17 cellular contexts compared by ENCODE assay signal in genomic region chr9:107847977-107848376, GRCh38.
DNase-seq lines count a peak whose midpoint lies in the region; ATAC-seq and TF ChIP-seq lines count a peak whose summit lies in the region.
"Had no signal": no experiment of that assay in that cellular context is flagged by ENCODE, and none has a peak within 500 bp of the region (broad histone marks: within the 10 kb centered on the region; RNA-seq: fewer than 3 reads in every experiment).

No MANE protein-coding gene starts in this region.

- H3K27ac ChIP-seq in left ventricle myocardium inferior (replicated peaks) = peak overlapping the region; percentile 36
- H3K27ac ChIP-seq in mesenchymal stem cell (ENCODE audit: low read length, poor library complexity, severe bottlenecking) = no peak overlapping the region
- no peak overlapping the region for H3K27ac ChIP-seq in neuronal stem cell (replicated peaks; ENCODE audit: low read length)
- H3K27ac ChIP-seq: KMS-11, Peyer's patch, prostate gland had no signal

- H3K27me3 ChIP-seq in left ventricle myocardium inferior (ENCODE audit: low read depth) (no peaks in the 10 kb centered on the region), mesenchymal stem cell (ENCODE audit: control insufficient read depth in 1 of 2, insufficient read depth in 1 of 2, low read length in 2 of 2) (no peaks in the 10 kb centered on the region), neuronal stem cell (ENCODE audit: control insufficient read depth in 3 of 3, insufficient read depth in 3 of 3, low read depth in 1 of 3, low read length in 3 of 3) (peaks cover 0 to 2% (median 0%) of the 10 kb centered on the region in 3 experiments)
- H3K27me3 ChIP-seq: Peyer's patch had no signal

- H3K4me1 ChIP-seq in left ventricle myocardium inferior (no peaks in the 10 kb centered on the region), mesenchymal stem cell (ENCODE audit: control insufficient read depth, insufficient read depth, low read depth, low read length) (no peaks in the 10 kb centered on the region), neuronal stem cell (ENCODE audit: control insufficient read depth in 2 of 2, insufficient read depth in 1 of 2, low read depth in 1 of 2, low read length in 2 of 2) (peaks cover 0 to 2% of the 10 kb centered on the region in 2 donors)
- H3K4me1 ChIP-seq: Caco-2, Peyer's patch, prostate gland had no signal

- no peak overlapping the region for H2BK12ac ChIP-seq in mesenchymal stem cell (ENCODE audit: low read length in 2 of 2)
- no peak overlapping the region for H2BK12ac ChIP-seq in neuronal stem cell (ENCODE audit: low read length)

- no peaks in the 10 kb centered on the region for H3K79me1 ChIP-seq in mesenchymal stem cell (replicated peaks; ENCODE audit: low read length, poor library complexity, severe bottlenecking)
- no peaks in the 10 kb centered on the region for H3K79me1 ChIP-seq in neuronal stem cell (ENCODE audit: low read depth, low read length)

- H3K14ac ChIP-seq in mesenchymal stem cell (ENCODE audit: low read length in 2 of 2) (no peak overlapping the region), neuronal stem cell (ENCODE audit: low read length) (no peak overlapping the region)

- no peak overlapping the region for H3K4me3 ChIP-seq in left ventricle myocardium inferior
- no peak overlapping the region for H3K4me3 ChIP-seq in cardiac fibroblast (replicated peaks in 1 of 2; ENCODE audit: low read depth in 2 of 2, low read length in 2 of 2)
- H3K4me3 ChIP-seq in mesenchymal stem cell (ENCODE audit: insufficient read depth in 1 of 2, low read depth in 1 of 2, low read length in 2 of 2) = no peak overlapping the region
- H3K4me3 ChIP-seq in neuronal stem cell (ENCODE audit: low read length in 2 of 2) = no peak overlapping the region
- H3K4me3 ChIP-seq: Peyer's patch, prostate gland had no signal

- H2BK120ac ChIP-seq in mesenchymal stem cell (ENCODE audit: low read depth, low read length) (no peak overlapping the region), neuronal stem cell (ENCODE audit: low read depth, low read length) (no peak overlapping the region)

- DNase-seq in left ventricle myocardium inferior = no peak
- no peak for DNase-seq in left ventricle myocardium superior
- DNase-seq in cardiac fibroblast (ENCODE audit: low read depth in 2 of 2) = peak; percentile 44 to 56
- no peak for DNase-seq in mesenchymal stem cell
- DNase-seq in germinal center (ENCODE audit: low spot score) = no peak
- DNase-seq in neuronal stem cell (ENCODE audit: low spot score) = no peak
- no peak for DNase-seq in Ammon's horn (ENCODE audit: low spot score)
- no peak for DNase-seq in activated CD4-positive, alpha-beta T cell treated with anti-CD3 and anti-CD28 coated beads, Interleukin-2, amount 50 U/mL, for 48 hours
- DNase-seq: Caco-2, endodermal cell, kidney glomerular epithelial cell, NCI-H187, NCI-H774, Peyer's patch had no signal

- H3K18ac ChIP-seq in mesenchymal stem cell (ENCODE audit: low read depth in 1 of 2, low read length in 2 of 2) (no peak overlapping the region), neuronal stem cell (ENCODE audit: low read length) (no peak overlapping the region)

- H2BK5ac ChIP-seq in mesenchymal stem cell (ENCODE audit: low read depth, low read length, poor library complexity, severe bottlenecking) (no peak overlapping the region), neuronal stem cell (ENCODE audit: low read length) (no peak overlapping the region)

- H3K4me2 ChIP-seq in mesenchymal stem cell (ENCODE audit: low read length, poor library complexity, severe bottlenecking) (no peak overlapping the region), neuronal stem cell (ENCODE audit: insufficient read depth, low read length, poor library complexity, severe bottlenecking) (no peak overlapping the region)
- H3K4me2 ChIP-seq: KMS-11 had no signal

- peak overlapping the region; percentile 48 for H3K9ac ChIP-seq in mesenchymal stem cell (ENCODE audit: low read length)
- H3K9ac ChIP-seq in neuronal stem cell (ENCODE audit: low read depth, low read length, poor library complexity) = no peak overlapping the region
- H3K9ac ChIP-seq: KMS-11 had no signal

- no peak overlapping the region for H2AK5ac ChIP-seq in mesenchymal stem cell (ENCODE audit: low read length, severe bottlenecking)
- H2AK5ac ChIP-seq in neuronal stem cell (ENCODE audit: low read depth, low read length) = no peak overlapping the region

- no peak overlapping the region for H4K8ac ChIP-seq in mesenchymal stem cell (ENCODE audit: low read length)
- no peak overlapping the region for H4K8ac ChIP-seq in neuronal stem cell (ENCODE audit: low read depth, low read length)

- H2AFZ ChIP-seq in mesenchymal stem cell (ENCODE audit: low read depth, low read length) (no peak overlapping the region), neuronal stem cell (ENCODE audit: low read length) (no peak overlapping the region)

- H3K4ac ChIP-seq in mesenchymal stem cell (ENCODE audit: low read depth in 1 of 2, low read length in 2 of 2) (no peak overlapping the region), neuronal stem cell (ENCODE audit: low read length) (no peak overlapping the region)

- H3K36me3 ChIP-seq in left ventricle myocardium inferior = no peaks in the 10 kb centered on the region
- no peaks in the 10 kb centered on the region for H3K36me3 ChIP-seq in mesenchymal stem cell (ENCODE audit: control insufficient read depth in 1 of 2, insufficient read depth in 2 of 2, low read depth in 1 of 2, low read length in 2 of 2)
- H3K36me3 ChIP-seq in neuronal stem cell (replicated peaks in 1 of 2; ENCODE audit: control insufficient read depth in 2 of 2, insufficient read depth in 2 of 2, low read length in 2 of 2) = no peaks in the 10 kb centered on the region
- H3K36me3 ChIP-seq: Peyer's patch, prostate gland had no signal

- no peak for ATAC-seq in left ventricle myocardium superior
- ATAC-seq: WTC11 had no signal

- H3K23ac ChIP-seq in mesenchymal stem cell (ENCODE audit: low read length in 2 of 2) (no peak overlapping the region), neuronal stem cell (ENCODE audit: low read depth, low read length, poor library complexity) (no peak overlapping the region)

- H2BK15ac ChIP-seq in mesenchymal stem cell (ENCODE audit: low read depth, poor library complexity, severe bottlenecking) = no peak overlapping the region
- no peak overlapping the region for H2BK15ac ChIP-seq in neuronal stem cell (ENCODE audit: low read length)

- no peak overlapping the region for H4K91ac ChIP-seq in mesenchymal stem cell (ENCODE audit: low read length)
- H4K91ac ChIP-seq in neuronal stem cell (ENCODE audit: low read depth, low read length, poor library complexity) = no peak overlapping the region

- TF ChIP-seq CTCF in left ventricle myocardium inferior (IDR thresholded peaks at IDR 0.05; ENCODE audit: borderline replicate concordance) = no peak
- TF ChIP-seq CTCF in cardiac fibroblast (IDR thresholded peaks at IDR 0.05; ENCODE audit: low read depth, low read length) = no peak

- intact Hi-C loops in left ventricle myocardium inferior (cut with micrococcal nuclease) (no loop called here), left ventricle myocardium superior (cut with micrococcal nuclease) (no loop called here)

- H3K9me3 ChIP-seq in left ventricle myocardium inferior (replicated peaks) (no peaks in the 10 kb centered on the region), mesenchymal stem cell (ENCODE audit: control insufficient read depth, low read length) (no peaks in the 10 kb centered on the region), neuronal stem cell (replicated peaks in 1 of 2; ENCODE audit: control insufficient read depth in 2 of 2, insufficient read depth in 1 of 2, low read depth in 1 of 2, low read length in 2 of 2) (no peaks in the 10 kb centered on the region)
- H3K9me3 ChIP-seq: Caco-2, Peyer's patch, prostate gland had no signal

Comparison
In these comparisons a context has a peak if more than half of its experiments do, and no peak if none do; other contexts are left out.
1. DNase-seq: peak in cardiac fibroblast (2 of 2); none in left ventricle myocardium inferior (single experiment), left ventricle myocardium superior (single experiment), mesenchymal stem cell (single experiment), germinal center (single experiment), neuronal stem cell (single experiment), Ammon's horn (single experiment) and activated CD4-positive, alpha-beta T cell treated with anti-CD3 and anti-CD28 coated beads, Interleukin-2, amount 50 U/mL, for 48 hours (0 of 2).